Comparison of ENCODE assay signal across 6 cellular contexts in genomic region chr19:1904385-1905070, GRCh38. TPM values are rescaled to one million over a fixed set of nuclear protein-coding genes. Genes with fewer than 3 reads are reported as not detected.
DNase-seq lines count a peak whose midpoint lies in the region; ATAC-seq and TF ChIP-seq lines count a peak whose summit lies in the region.

No MANE protein-coding gene starts in this region.

- H3K36me3 Mint-ChIP-seq in activated B cell treated with CpG ODN at 0.5 μM for 24 hours (ENCODE audit: low read depth), result peaks cover 4% of the 10 kb centered on the region

- in situ Hi-C loops in GM23248 (cut with MboI), result no loop called here

- H3K79me2 ChIP-seq in GM23248 (ENCODE audit: insufficient read depth), result peaks cover 40% of the 10 kb centered on the region

- H3K4me1 ChIP-seq in BLaER1 treated with 17β-estradiol and CSF1 and Interleukin-3, amounts not matched to agents 10 nM and 100 nM, result peaks cover 62 to 83% (median 74%) of the 10 kb centered on the region in 10 experiments
- H3K4me1 ChIP-seq in GM23248 (ENCODE audit: insufficient read depth) (no peaks in the 10 kb centered on the region), liver (ENCODE audit: control insufficient read depth in 4 of 4, insufficient read depth in 4 of 4, low read length in 3 of 4) (peaks cover 3 to 10% (median 5%) of the 10 kb centered on the region in 4 donors)

- H3K27me3 Mint-ChIP-seq in activated B cell treated with CpG ODN at 0.5 μM for 24 hours, result no peaks in the 10 kb centered on the region

- 0 out of 2 replicates have a peak, but pooled peaks cover 10% of the 10 kb centered on the region for H3F3A ChIP-seq in GM23248 (ENCODE audit: insufficient read depth)

- 38 to 45% methylated on average over 12 of the region's 12 CpGs for WGBS in GM23248 (ENCODE audit: low coverage in 1 of 2, low lambda C conversion rate in 2 of 2, missing lambda C conversion rate in 2 of 2), 2 experiments
- WGBS in liver, result 58% methylated on average over 12 of the region's 12 CpGs

- H3K27ac ChIP-seq in BLaER1 treated with 17β-estradiol and CSF1 and Interleukin-3, amounts not matched to agents 10 nM and 100 nM, result peak overlapping the region; percentile 72 to 94 (median 89); a peak in 21 of 22 replicates
- H3K27ac ChIP-seq in GM23248 (no peak overlapping the region), liver (ENCODE audit: low read depth in 1 of 2, low read length in 2 of 2) (peak overlapping the region; percentile 82 to 84)

- TF ChIP-seq RAD21 in liver (IDR thresholded peaks at IDR 0.05), result no peak

- peaks cover 51% of the 10 kb centered on the region for H3K4me1 Mint-ChIP-seq in activated B cell treated with CpG ODN at 0.5 μM for 24 hours

- peak overlapping the region; percentile 94 for H3K27ac Mint-ChIP-seq in activated B cell treated with CpG ODN at 0.5 μM for 24 hours

- no peaks in the 10 kb centered on the region for H3K9me3 ChIP-seq in BLaER1 treated with 17β-estradiol and CSF1 and Interleukin-3, amounts not matched to agents 10 nM and 100 nM (replicated peaks in 1 of 11)
- H3K9me3 ChIP-seq in GM23248 (ENCODE audit: low read depth) (no peaks in the 10 kb centered on the region), liver (ENCODE audit: control insufficient read depth in 4 of 4, low read length in 3 of 4) (no peaks in the 10 kb centered on the region)

- intact Hi-C loops in activated B cell treated with CpG ODN at 0.5 μM for 24 hours (cut with micrococcal nuclease), result loop anchor here (1.0 to 2.0 kb wide), 8 partner anchors 7 to 192 kb away; partner anchors contain the start of genes ABHD17A, IZUMO4, MOB3A and REXO1

- peak overlapping the region; percentile 64 for H2AFZ ChIP-seq in GM23248

- ATAC-seq in activated B cell treated with CpG ODN at 0.5 μM for 24 hours (ENCODE audit: low read depth) (peak; percentile 35), HG03097 (IDR thresholded peaks at IDR 0.05; ENCODE audit: low FRiP score, unreplicated experiment) (no peak)

- no peaks in the 10 kb centered on the region for H3K27me3 ChIP-seq in BLaER1 treated with 17β-estradiol and CSF1 and Interleukin-3, amounts not matched to agents 10 nM and 100 nM
- H3K27me3 ChIP-seq in GM23248 (replicated peaks; ENCODE audit: insufficient read depth), result no peaks in the 10 kb centered on the region
- H3K27me3 ChIP-seq in liver (ENCODE audit: control insufficient read depth in 4 of 4, insufficient read depth in 4 of 4, low read length in 3 of 4), result no peaks in the 10 kb centered on the region

- peak overlapping the region in 8 of 10 experiments; percentile 51 to 83 (median 67); a peak in 13 of 20 replicates for H3K4me3 ChIP-seq in BLaER1 treated with 17β-estradiol and CSF1 and Interleukin-3, amounts not matched to agents 10 nM and 100 nM
- peak overlapping the region; percentile 47 for H3K4me3 ChIP-seq in GM23248
- no peak overlapping the region for H3K4me3 ChIP-seq in liver (ENCODE audit: low read depth in 1 of 3, low read length in 3 of 3)

- H3K4me3 Mint-ChIP-seq in activated B cell treated with CpG ODN at 0.5 μM for 24 hours, result peak overlapping the region; percentile 91

- H3K9me2 ChIP-seq in GM23248 (ENCODE audit: insufficient read depth), result no peaks in the 10 kb centered on the region

- POLR2A ChIA-PET in activated B cell treated with CpG ODN at 0.5 μM for 24 hours (lab: Charles Lee), result interaction anchor here (0.6 to 2.4 kb wide), 28 partner anchors 10 to 523 kb away, joined by 3 to 40 read pairs (median 5); partner anchors contain the start of genes ABHD17A, AP3D1, MKNK2 and TIMM13

- H3K9me3 Mint-ChIP-seq in activated B cell treated with CpG ODN at 0.5 μM for 24 hours, result no peaks in the 10 kb centered on the region

- peak; percentile 40 for DNase-seq in GM23248
- peak; percentile 55 for DNase-seq in activated B cell treated with CpG ODN at 0.5 μM for 24 hours
- no peak for DNase-seq in NCI-H446 (lab: John Stamatoyannopoulos, UW)

- peak overlapping the region; percentile 81 to 93 (median 90); a peak in 20 of 22 replicates for H3K9ac ChIP-seq in BLaER1 treated with 17β-estradiol and CSF1 and Interleukin-3, amounts not matched to agents 10 nM and 100 nM
- H3K9ac ChIP-seq in GM23248 (0 out of 2 replicates have a peak overlapping the region, but pooled peaks have one; percentile 38), liver (ENCODE audit: low read depth in 1 of 2, low read length in 2 of 2) (no peak overlapping the region)

- peaks cover 26 to 40% (median 30%) of the 10 kb centered on the region in 11 experiments for H4K20me1 ChIP-seq in BLaER1 treated with 17β-estradiol and CSF1 and Interleukin-3, amounts not matched to agents 10 nM and 100 nM
- no peaks in the 10 kb centered on the region for H4K20me1 ChIP-seq in GM23248 (ENCODE audit: insufficient read depth)

- TF ChIP-seq CTCF in activated B cell treated with CpG ODN at 0.5 μM for 24 hours (IDR thresholded peaks at IDR 0.05) (no peak), liver (IDR thresholded peaks at IDR 0.05; ENCODE audit: low read depth, low read length, missing input control) (no peak)

- CTCF ChIA-PET in activated B cell treated with CpG ODN at 0.5 μM for 24 hours (lab: Charles Lee), result interaction anchor here (0.6 to 2.2 kb wide), 5 partner anchors 29 to 56 kb away, joined by 3 to 10 read pairs (median 3); no protein-coding TSS in a partner anchor

- peak overlapping the region; percentile 56 to 96 (median 80) for H3K4me2 ChIP-seq in BLaER1 treated with 17β-estradiol and CSF1 and Interleukin-3, amounts not matched to agents 10 nM and 100 nM
- no peak overlapping the region for H3K4me2 ChIP-seq in GM23248 (ENCODE audit: unreplicated experiment)

- H3K36me3 ChIP-seq in BLaER1 treated with 17β-estradiol and CSF1 and Interleukin-3, amounts not matched to agents 10 nM and 100 nM, result peaks cover 0 to 16% (median 4%) of the 10 kb centered on the region in 11 experiments; a peak in 6 of 22 replicates
- no peaks in the 10 kb centered on the region for H3K36me3 ChIP-seq in GM23248 (ENCODE audit: low read depth)
- no peaks in the 10 kb centered on the region for H3K36me3 ChIP-seq in liver (ENCODE audit: control insufficient read depth in 4 of 4, insufficient read depth in 3 of 4, low read depth in 1 of 4, low read length in 3 of 4)

TF ChIP-seq in liver, 16 proteins besides CTCF, POLR2A, EP300 and RAD21 (continues in another document):
- TF ChIP-seq MAX (IDR thresholded peaks at IDR 0.05) (no peak), ZBTB33 (IDR thresholded peaks at IDR 0.05) (no peak), FOXA1 (IDR thresholded peaks at IDR 0.05) (no peak), ATF3 (IDR thresholded peaks at IDR 0.05) (no peak), YY1 (IDR thresholded peaks at IDR 0.05) (no peak), SP1 (IDR thresholded peaks at IDR 0.05) (no peak), JUND (IDR thresholded peaks at IDR 0.05) (no peak), RXRA (IDR thresholded peaks at IDR 0.05) (no peak), FOXA2 (IDR thresholded peaks at IDR 0.05) (no peak), HNF4G (IDR thresholded peaks at IDR 0.05) (no peak), GABPA (IDR thresholded peaks at IDR 0.05 in 1 of 2, conservative IDR thresholded peaks at IDR 0.05 in 1 of 2) (no peak), TAF1 (conservative IDR thresholded peaks at IDR 0.05) (no peak)

RNA-seq across cellular contexts. Expression of gene ADAT3, which starts 0.7 kb away (rescaled TPM):
- total RNA-seq in GM23248 (2014; rRNA removed; shearing (Covaris generic)), result 0.22 and 3.2 TPM in 2 replicates
- polyA plus RNA-seq in GM23248 (2016; fragmentation: Nextera tagmentation; extraction: Ambion mirVana) (2.4 and 3.2 TPM in 2 replicates), liver (1 to 10 TPM; 1.4 to 2.8 TPM)
- total RNA-seq in activated B cell treated with CpG ODN at 0.5 μM for 24 hours (8.5 and 14.1 TPM in 2 replicates), liver (1 to 10 TPM; 1.3 to 3.3 TPM)

RNA-seq across cellular contexts. Expression of gene SCAMP4, which starts 0.7 kb away (rescaled TPM):
- 110 and 185 TPM in 2 replicates for total RNA-seq in GM23248 (2014; rRNA removed; shearing (Covaris generic))
- polyA plus RNA-seq in GM23248 (2016; fragmentation: Nextera tagmentation; extraction: Ambion mirVana), result 73.9 and 81.9 TPM in 2 replicates
- total RNA-seq in activated B cell treated with CpG ODN at 0.5 μM for 24 hours, result 47.6 and 59.7 TPM in 2 replicates
- 10 to 100 TPM; 16.4 to 16.8 TPM for total RNA-seq in liver
- polyA plus RNA-seq in liver, result 10 to 100 TPM; 13.0 to 22.1 TPM

RNA-seq across cellular contexts. Expression of gene ABHD17A, which starts 19.2 kb away (rescaled TPM):
- 147 and 157 TPM in 2 replicates for total RNA-seq in GM23248 (2014; rRNA removed; shearing (Covaris generic))
- polyA plus RNA-seq in GM23248 (2016; fragmentation: Nextera tagmentation; extraction: Ambion mirVana), result 37.6 and 39.4 TPM in 2 replicates
- 57.4 and 64.3 TPM in 2 replicates for total RNA-seq in activated B cell treated with CpG ODN at 0.5 μM for 24 hours
- total RNA-seq in liver, result 10 to 100 TPM; 25.4 to 28.6 TPM
- polyA plus RNA-seq in liver, result 10 to 100 TPM in 1 of 2 donors, 1 to 10 TPM in 1; 8.1 to 30.2 TPM

RNA-seq across cellular contexts. Expression of gene CSNK1G2, which starts 36.4 kb away (rescaled TPM):
- total RNA-seq in GM23248 (2014; rRNA removed; shearing (Covaris generic)), result 76.6 and 81.4 TPM in 2 replicates
- 9.5 and 15.2 TPM in 2 replicates for polyA plus RNA-seq in GM23248 (2016; fragmentation: Nextera tagmentation; extraction: Ambion mirVana)
- 83.1 and 89.1 TPM in 2 replicates for total RNA-seq in activated B cell treated with CpG ODN at 0.5 μM for 24 hours
- total RNA-seq in liver, result 10 to 100 TPM; 26.5 to 30.6 TPM
- 10 to 100 TPM in 1 of 2 donors, 1 to 10 TPM in 1; 3.5 to 21.3 TPM for polyA plus RNA-seq in liver

RNA-seq across cellular contexts. Expression of gene KLF16, which starts 41.1 kb away (rescaled TPM):
- 8.9 and 11.0 TPM in 2 replicates for total RNA-seq in GM23248 (2014; rRNA removed; shearing (Covaris generic))
- polyA plus RNA-seq in GM23248 (2016; fragmentation: Nextera tagmentation; extraction: Ambion mirVana) (4.2 and 4.6 TPM in 2 replicates), liver (10 to 100 TPM in 1 of 2 donors, 1 to 10 TPM in 1; 1.2 to 14.8 TPM)
- total RNA-seq in activated B cell treated with CpG ODN at 0.5 μM for 24 hours (21.5 and 25.2 TPM in 2 replicates), liver (1 to 10 TPM; 4.4 to 7.6 TPM)

Comparison
In these comparisons a context has a peak if more than half of its experiments do, and no peak if none do; other contexts are left out.
1. H3K4me3 ChIP-seq: peak in BLaER1 treated with 17β-estradiol and CSF1 and Interleukin-3, amounts not matched to agents 10 nM and 100 nM (8 of 10) and GM23248 (single experiment); none in liver (0 of 3).
2. H3K9ac ChIP-seq: peak in BLaER1 treated with 17β-estradiol and CSF1 and Interleukin-3, amounts not matched to agents 10 nM and 100 nM (11 of 11) and GM23248 (single experiment); none in liver (0 of 2).
3. DNase-seq: peak in GM23248 (single experiment) and activated B cell treated with CpG ODN at 0.5 μM for 24 hours (single experiment); none in NCI-H446 (0 of 2).